Comparison of ENCODE assay signal across 9 cellular contexts in the genomic region with DNA sequence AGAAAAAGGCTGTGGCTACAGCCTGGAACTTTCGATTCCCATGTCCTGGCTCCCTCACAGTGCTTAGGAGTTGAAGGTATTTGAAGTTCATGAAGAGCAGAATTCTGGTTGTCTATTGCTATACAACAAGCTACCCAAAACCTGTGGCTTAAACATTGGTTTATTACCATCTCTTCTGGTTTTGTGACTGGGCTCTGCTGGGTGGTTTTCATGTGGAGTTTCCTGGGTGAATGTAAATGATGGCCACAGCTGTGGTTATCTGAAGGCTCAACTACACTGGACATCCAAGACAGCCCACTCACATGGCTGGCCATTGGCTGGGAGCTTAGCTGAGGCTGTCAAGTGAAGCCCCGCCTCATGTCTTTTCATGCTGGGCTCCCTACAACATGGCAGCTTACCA. TPM values are rescaled to one million over a fixed set of nuclear protein-coding genes. Genes with fewer than 3 reads are reported as not detected.
"Had no signal": no experiment of that assay in that cellular context is flagged by ENCODE, and none has a peak within 500 bp of the region (broad histone marks: within the 10 kb centered on the region; RNA-seq: fewer than 3 reads in every experiment).

No MANE protein-coding gene starts in this region.

- FAIRE-seq: G401.6, GM12878, GM12891, GM12892, GM18507, GM19239 had no signal

- DNase-seq: GDM1, GF-D8 had no signal

- ATAC-seq: GM12878 had no signal

- H3K4me3 ChIP-seq: GM12878 had no signal

RNA-seq across cellular contexts. Expression of a gene that starts 7.2 kb away (rescaled TPM):
- total RNA-seq: G401 had no signal
